In genomic region chr15:66692808-66693596, GRCh38 we compare ENCODE assay signal across 10 cellular contexts. TPM values are rescaled to one million over a fixed set of nuclear protein-coding genes. Genes with fewer than 3 reads are reported as not detected.
DNase-seq lines count a peak whose midpoint lies in the region; ATAC-seq and TF ChIP-seq lines count a peak whose summit lies in the region.
"Had no signal": no experiment of that assay in that cellular context is flagged by ENCODE, and none has a peak within 500 bp of the region (broad histone marks: within the 10 kb centered on the region; RNA-seq: fewer than 3 reads in every experiment).

No MANE protein-coding gene starts in this region.

- dilution Hi-C loops in IMR-90 (cut with HindIII; ENCODE audit: low sequenced_read_pairs, unreplicated experiment): no loop called here

- no CpG with 5 or more reads among the region's 6 CpGs for WGBS in IMR-90 (ENCODE audit: extremely low coverage in 2 of 2, insufficient read length in 1 of 2), 2 experiments

- H2AK9ac ChIP-seq in IMR-90 (replicated peaks; ENCODE audit: low read depth, low read length, poor library complexity): no peak overlapping the region

- no peaks in the 10 kb centered on the region for H3K36me3 ChIP-seq in IMR-90 (ENCODE audit: control insufficient read depth, insufficient read depth, low read length)
- H3K36me3 ChIP-seq: vagina had no signal

- ATAC-seq in activated CD4-positive, alpha-beta T cell treated with anti-CD3 and anti-CD28 coated beads for 36 hours: peak; percentile 93
- ATAC-seq in IMR-90 (ENCODE audit: low read depth) (peak; percentile 53), GM18868 (IDR thresholded peaks at IDR 0.05; ENCODE audit: unreplicated experiment) (no peak)
- peak; percentile 81 to 94 for ATAC-seq in activated naive CD4-positive, alpha-beta T cell treated with anti-CD3 and anti-CD28 coated beads, Interleukin-2, amount 50 U/mL, for 72 hours

- no peak overlapping the region for H3K4me3 ChIP-seq in IMR-90 (ENCODE audit: insufficient read depth, low read depth, low read length)
- H3K4me3 ChIP-seq: vagina had no signal

- no peak overlapping the region; the same call in 1 of the 2 replicates for H3K23ac ChIP-seq in IMR-90 (ENCODE audit: low read depth, low read length)

- peaks cover 8% of the 10 kb centered on the region for H3K4me1 Mint-ChIP-seq in activated CD4-positive, alpha-beta T cell treated with anti-CD3 and anti-CD28 coated beads for 36 hours
- no peaks in the 10 kb centered on the region for H3K4me1 Mint-ChIP-seq in nephron

- no peak overlapping the region for H2BK20ac ChIP-seq in IMR-90 (ENCODE audit: low read depth, low read length)

- no peak overlapping the region for H2BK120ac ChIP-seq in IMR-90 (ENCODE audit: low read depth, low read length)

- H2BK5ac ChIP-seq in IMR-90 (ENCODE audit: low read depth, low read length, poor library complexity, severe bottlenecking): no peak overlapping the region

- TF ChIP-seq POLR2A in IMR-90 (IDR thresholded peaks at IDR 0.05; ENCODE audit: low read depth, low read length): no peak

- DNase-seq in activated CD4-positive, alpha-beta T cell treated with anti-CD3 and anti-CD28 coated beads for 36 hours: peak; percentile 44
- no peak for DNase-seq in activated CD4-positive, alpha-beta T cell treated with anti-CD3 and anti-CD28 coated beads for 1 hour
- DNase-seq in IMR-90 (no peak), AML-193 (lab: John Stamatoyannopoulos, UW) (no peak), A172 (ENCODE audit: low spot score) (no peak)
- no peak for DNase-seq in activated naive CD4-positive, alpha-beta T cell treated with anti-CD3 and anti-CD28 coated beads, Interleukin-2, amount 50 U/mL, for 72 hours (ENCODE audit: low spot score in 2 of 2)
- DNase-seq: HCEC 1CT had no signal

- H3K27me3 ChIP-seq in IMR-90 (ENCODE audit: control insufficient read depth, insufficient read depth, low read length): no peaks in the 10 kb centered on the region
- H3K27me3 ChIP-seq: vagina had no signal

- no peaks in the 10 kb centered on the region for H3K36me3 Mint-ChIP-seq in activated CD4-positive, alpha-beta T cell treated with anti-CD3 and anti-CD28 coated beads for 36 hours (ENCODE audit: low read depth)
- no peaks in the 10 kb centered on the region for H3K36me3 Mint-ChIP-seq in activated naive CD4-positive, alpha-beta T cell treated with anti-CD3 and anti-CD28 coated beads, Interleukin-2, amount 50 U/mL, for 72 hours
- H3K36me3 Mint-ChIP-seq in nephron (ENCODE audit: low read depth): no peaks in the 10 kb centered on the region

- no TSS peak for BruUV-seq in IMR-90 (replicated peaks; lab: Mats Ljungman, UMichigan)

- H2AFZ ChIP-seq in IMR-90 (replicated peaks; ENCODE audit: low read length, poor library complexity): no peak overlapping the region

- H3K9me3 ChIP-seq in IMR-90 (ENCODE audit: control insufficient read depth, insufficient read depth, low read length): no peaks in the 10 kb centered on the region
- H3K9me3 ChIP-seq: vagina had no signal

- no peak for TF ChIP-seq RAD21 in IMR-90 (IDR thresholded peaks at IDR 0.05; ENCODE audit: low read length)

- no peaks in the 10 kb centered on the region for H3K4me1 ChIP-seq in IMR-90 (ENCODE audit: control insufficient read depth, insufficient read depth, low read length)

- no peak overlapping the region for H3K18ac ChIP-seq in IMR-90 (ENCODE audit: low read depth, low read length)

- no peak overlapping the region for H3K14ac ChIP-seq in IMR-90 (replicated peaks; ENCODE audit: low read depth, low read length)

- H3K9ac ChIP-seq in IMR-90 (ENCODE audit: low read depth, low read length): no peak overlapping the region

- H3K4me2 ChIP-seq in IMR-90 (ENCODE audit: low read depth, low read length): no peak overlapping the region

- H4K91ac ChIP-seq in IMR-90 (ENCODE audit: insufficient read depth, low read depth, low read length): no peak overlapping the region

- no peak overlapping the region for H3K4me3 Mint-ChIP-seq in activated CD4-positive, alpha-beta T cell treated with anti-CD3 and anti-CD28 coated beads for 36 hours
- no peak overlapping the region for H3K4me3 Mint-ChIP-seq in nephron

- H4K20me1 ChIP-seq in IMR-90 (ENCODE audit: insufficient read depth, low read length): no peaks in the 10 kb centered on the region

- CTCF ChIA-PET in activated CD4-positive, alpha-beta T cell treated with anti-CD3 and anti-CD28 coated beads for 36 hours (lab: Charles Lee): interaction anchor here (0.5 to 1.7 kb wide), 3 partner anchors 10 to 378 kb away, joined by 3 to 7 read pairs (median 4); partner anchors contain the start of gene SMAD6
- CTCF ChIA-PET in IMR-90 (lab: Yijun Ruan, JAX): no interaction called here

- in situ Hi-C loops in IMR-90 (cut with MboI; ENCODE audit: low sequenced_read_pairs): no loop called here

- no peaks in the 10 kb centered on the region for H3K27me3 Mint-ChIP-seq in activated CD4-positive, alpha-beta T cell treated with anti-CD3 and anti-CD28 coated beads for 36 hours
- peaks cover 3% of the 10 kb centered on the region for H3K27me3 Mint-ChIP-seq in nephron (ENCODE audit: low read depth)

- intact Hi-C loops in activated CD4-positive, alpha-beta T cell treated with anti-CD3 and anti-CD28 coated beads for 36 hours (cut with DNase I, micrococcal nuclease): no loop called here
- intact Hi-C loops in IMR-90 (cut with micrococcal nuclease): no loop called here

- no peaks in the 10 kb centered on the region for H3K9me3 Mint-ChIP-seq in activated CD4-positive, alpha-beta T cell treated with anti-CD3 and anti-CD28 coated beads for 36 hours (ENCODE audit: low read depth)
- no peaks in the 10 kb centered on the region for H3K9me3 Mint-ChIP-seq in activated naive CD4-positive, alpha-beta T cell treated with anti-CD3 and anti-CD28 coated beads, Interleukin-2, amount 50 U/mL, for 72 hours
- H3K9me3 Mint-ChIP-seq in nephron: no peaks in the 10 kb centered on the region

- no peak overlapping the region for H4K5ac ChIP-seq in IMR-90 (ENCODE audit: low read depth, low read length)

- no peaks in the 10 kb centered on the region for H3K79me1 ChIP-seq in IMR-90 (ENCODE audit: low read depth in 1 of 2, low read length in 2 of 2)

- no peak overlapping the region for H3K27ac ChIP-seq in IMR-90 (ENCODE audit: insufficient read depth, low read length)
- H3K27ac ChIP-seq: vagina had no signal

- POLR2A ChIA-PET in activated CD4-positive, alpha-beta T cell treated with anti-CD3 and anti-CD28 coated beads for 36 hours (lab: Charles Lee): no interaction called here
- POLR2A ChIA-PET in IMR-90 (lab: Charles Lee; ENCODE audit: unreplicated experiment): no interaction called here

- TF ChIP-seq CTCF in IMR-90 (conservative IDR thresholded peaks at IDR 0.05; ENCODE audit: low read depth, low read length) (no peak), nephron (IDR thresholded peaks at IDR 0.05; ENCODE audit: unreplicated experiment in 3 of 3) (no peak)

- H3K56ac ChIP-seq in IMR-90 (ENCODE audit: extremely low read depth, insufficient read depth, low read length): no peak overlapping the region

- H2AK5ac ChIP-seq in IMR-90 (ENCODE audit: low read depth, low read length): no peak overlapping the region

- no peak overlapping the region for H3K4ac ChIP-seq in IMR-90 (ENCODE audit: low read depth, low read length)

- no peaks in the 10 kb centered on the region for H3K9me1 ChIP-seq in IMR-90 (ENCODE audit: insufficient read depth, low read length)

- H3K27ac Mint-ChIP-seq in activated CD4-positive, alpha-beta T cell treated with anti-CD3 and anti-CD28 coated beads for 36 hours: peak overlapping the region; percentile 87
- peak overlapping the region; percentile 80 to 85 for H3K27ac Mint-ChIP-seq in activated naive CD4-positive, alpha-beta T cell treated with anti-CD3 and anti-CD28 coated beads, Interleukin-2, amount 50 U/mL, for 72 hours
- peak overlapping the region in 2 of 3 experiments; percentile 17 to 47 for H3K27ac Mint-ChIP-seq in nephron

- no peak overlapping the region for H2BK15ac ChIP-seq in IMR-90 (ENCODE audit: low read depth, low read length)

- no peak overlapping the region for H4K8ac ChIP-seq in IMR-90 (ENCODE audit: low read depth in 2 of 2, low read length in 2 of 2)

TF ChIP-seq in IMR-90, 13 proteins besides CTCF, POLR2A, EP300 and RAD21:
- TF ChIP-seq RFX5 (IDR thresholded peaks at IDR 0.05; ENCODE audit: low read depth, low read length) (no peak), CEBPB (IDR thresholded peaks at IDR 0.05; ENCODE audit: low read depth, low read length) (no peak), MAZ (IDR thresholded peaks at IDR 0.05; ENCODE audit: borderline replicate concordance, low read depth, low read length) (no peak), ELK1 (IDR thresholded peaks at IDR 0.05; ENCODE audit: borderline replicate concordance, low read depth, low read length) (no peak), SMC3 (IDR thresholded peaks at IDR 0.05; ENCODE audit: low read depth, low read length) (no peak), CHD1 (IDR thresholded peaks at IDR 0.05; ENCODE audit: low read depth, low read length) (no peak), BHLHE40 (IDR thresholded peaks at IDR 0.05; ENCODE audit: low read depth, low read length) (no peak)

RNA-seq across cellular contexts. Expression of gene SMAD6, which starts 9.0 kb away (rescaled TPM):
- under 1 TPM; 0.19 to 0.23 TPM for total RNA-seq in activated CD4-positive, alpha-beta T cell treated with anti-CD3 and anti-CD28 coated beads for 36 hours
- total RNA-seq in IMR-90 (2012; rRNA removed): 3.6 and 4.8 TPM in 2 replicates
- 8.5 and 13.6 TPM in 2 replicates for polyA plus RNA-seq in IMR-90 (2012; rRNA removed)
- polyA plus RNA-seq in IMR-90 (2012; cell fraction: cytosol; rRNA removed): 4.7 and 9.3 TPM in 2 replicates
- 17.3 and 42.6 TPM in 2 replicates for polyA plus RNA-seq in IMR-90 (2012; cell fraction: nucleus; rRNA removed; ENCODE audit: low replicate concordance)
- total RNA-seq in activated naive CD4-positive, alpha-beta T cell treated with anti-CD3 and anti-CD28 coated beads, Interleukin-2, amount 50 U/mL, for 72 hours: under 1 TPM; 0.20 to 0.70 TPM
- 20.8 and 37.9 TPM in 2 replicates for total RNA-seq in A172 (2014; rRNA removed; shearing (Covaris generic))

Comparison
In these comparisons a context has a peak if more than half of its experiments do, and no peak if none do; other contexts are left out.
1. H3K27ac Mint-ChIP-seq: peak in every context shown above with its lines; median percentile 87 in activated CD4-positive, alpha-beta T cell treated with anti-CD3 and anti-CD28 coated beads for 36 hours; 82 in activated naive CD4-positive, alpha-beta T cell treated with anti-CD3 and anti-CD28 coated beads, Interleukin-2, amount 50 U/mL, for 72 hours; 32 in nephron.